In genomic region chr1:21322681-21323016, GRCh38 we compare ENCODE assay signal across 1 cellular context.
TF ChIP-seq lines count a peak whose summit lies in the region.

No MANE protein-coding gene starts in this region.

TF ChIP-seq in GM23338, 12 proteins besides CTCF, POLR2A, EP300 and RAD21 (continued from another document):
- TF ChIP-seq, protein P1, sequence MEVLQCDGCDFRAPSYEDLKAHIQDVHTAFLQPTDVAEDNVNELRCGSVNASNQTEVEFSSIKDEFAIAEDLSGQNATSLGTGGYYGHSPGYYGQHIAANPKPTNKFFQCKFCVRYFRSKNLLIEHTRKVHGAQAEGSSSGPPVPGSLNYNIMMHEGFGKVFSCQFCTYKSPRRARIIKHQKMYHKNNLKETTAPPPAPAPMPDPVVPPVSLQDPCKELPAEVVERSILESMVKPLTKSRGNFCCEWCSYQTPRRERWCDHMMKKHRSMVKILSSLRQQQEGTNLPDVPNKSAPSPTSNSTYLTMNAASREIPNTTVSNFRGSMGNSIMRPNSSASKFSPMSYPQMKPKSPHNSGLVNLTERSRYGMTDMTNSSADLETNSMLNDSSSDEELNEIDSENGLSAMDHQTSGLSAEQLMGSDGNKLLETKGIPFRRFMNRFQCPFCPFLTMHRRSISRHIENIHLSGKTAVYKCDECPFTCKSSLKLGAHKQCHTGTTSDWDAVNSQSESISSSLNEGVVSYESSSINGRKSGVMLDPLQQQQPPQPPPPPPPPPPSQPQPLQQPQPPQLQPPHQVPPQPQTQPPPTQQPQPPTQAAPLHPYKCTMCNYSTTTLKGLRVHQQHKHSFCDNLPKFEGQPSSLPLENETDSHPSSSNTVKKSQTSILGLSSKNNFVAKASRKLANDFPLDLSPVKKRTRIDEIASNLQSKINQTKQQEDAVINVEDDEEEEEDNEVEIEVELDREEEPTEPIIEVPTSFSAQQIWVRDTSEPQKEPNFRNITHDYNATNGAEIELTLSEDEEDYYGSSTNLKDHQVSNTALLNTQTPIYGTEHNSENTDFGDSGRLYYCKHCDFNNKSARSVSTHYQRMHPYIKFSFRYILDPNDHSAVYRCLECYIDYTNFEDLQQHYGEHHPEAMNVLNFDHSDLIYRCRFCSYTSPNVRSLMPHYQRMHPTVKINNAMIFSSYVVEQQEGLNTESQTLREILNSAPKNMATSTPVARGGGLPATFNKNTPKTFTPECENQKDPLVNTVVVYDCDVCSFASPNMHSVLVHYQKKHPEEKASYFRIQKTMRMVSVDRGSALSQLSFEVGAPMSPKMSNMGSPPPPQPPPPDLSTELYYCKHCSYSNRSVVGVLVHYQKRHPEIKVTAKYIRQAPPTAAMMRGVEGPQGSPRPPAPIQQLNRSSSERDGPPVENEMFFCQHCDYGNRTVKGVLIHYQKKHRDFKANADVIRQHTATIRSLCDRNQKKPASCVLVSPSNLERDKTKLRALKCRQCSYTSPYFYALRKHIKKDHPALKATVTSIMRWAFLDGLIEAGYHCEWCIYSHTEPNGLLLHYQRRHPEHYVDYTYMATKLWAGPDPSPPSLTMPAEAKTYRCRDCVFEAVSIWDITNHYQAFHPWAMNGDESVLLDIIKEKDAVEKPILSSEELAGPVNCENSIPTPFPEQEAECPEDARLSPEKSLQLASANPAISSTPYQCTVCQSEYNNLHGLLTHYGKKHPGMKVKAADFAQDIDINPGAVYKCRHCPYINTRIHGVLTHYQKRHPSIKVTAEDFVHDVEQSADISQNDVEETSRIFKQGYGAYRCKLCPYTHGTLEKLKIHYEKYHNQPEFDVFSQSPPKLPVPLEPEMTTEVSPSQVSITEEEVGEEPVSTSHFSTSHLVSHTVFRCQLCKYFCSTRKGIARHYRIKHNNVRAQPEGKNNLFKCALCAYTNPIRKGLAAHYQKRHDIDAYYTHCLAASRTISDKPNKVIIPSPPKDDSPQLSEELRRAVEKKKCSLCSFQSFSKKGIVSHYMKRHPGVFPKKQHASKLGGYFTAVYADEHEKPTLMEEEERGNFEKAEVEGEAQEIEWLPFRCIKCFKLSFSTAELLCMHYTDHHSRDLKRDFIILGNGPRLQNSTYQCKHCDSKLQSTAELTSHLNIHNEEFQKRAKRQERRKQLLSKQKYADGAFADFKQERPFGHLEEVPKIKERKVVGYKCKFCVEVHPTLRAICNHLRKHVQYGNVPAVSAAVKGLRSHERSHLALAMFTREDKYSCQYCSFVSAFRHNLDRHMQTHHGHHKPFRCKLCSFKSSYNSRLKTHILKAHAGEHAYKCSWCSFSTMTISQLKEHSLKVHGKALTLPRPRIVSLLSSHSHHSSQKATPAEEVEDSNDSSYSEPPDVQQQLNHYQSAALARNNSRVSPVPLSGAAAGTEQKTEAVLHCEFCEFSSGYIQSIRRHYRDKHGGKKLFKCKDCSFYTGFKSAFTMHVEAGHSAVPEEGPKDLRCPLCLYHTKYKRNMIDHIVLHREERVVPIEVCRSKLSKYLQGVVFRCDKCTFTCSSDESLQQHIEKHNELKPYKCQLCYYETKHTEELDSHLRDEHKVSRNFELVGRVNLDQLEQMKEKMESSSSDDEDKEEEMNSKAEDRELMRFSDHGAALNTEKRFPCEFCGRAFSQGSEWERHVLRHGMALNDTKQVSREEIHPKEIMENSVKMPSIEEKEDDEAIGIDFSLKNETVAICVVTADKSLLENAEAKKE (CRISPR knock-in tag; IDR thresholded peaks at IDR 0.05): no peak
TF ChIP-seq in GM23338: peak in this region for 0.
